ENCODE assay signal across 1 cellular context in genomic region chr7:150377116-150377979, GRCh38.
TF ChIP-seq lines count a peak whose summit lies in the region.

No MANE protein-coding gene starts in this region.

TF ChIP-seq in WTC11, 78 proteins besides CTCF, POLR2A, EP300 and RAD21 (continued from another document):
- TF ChIP-seq ZBTB43 (CRISPR knock-in tag; IDR thresholded peaks at IDR 0.05) (no peak), EMX1 (CRISPR knock-in tag; IDR thresholded peaks at IDR 0.05) (no peak), AR (CRISPR knock-in tag; IDR thresholded peaks at IDR 0.05) (no peak), FOXJ3 (CRISPR knock-in tag; IDR thresholded peaks at IDR 0.05; ENCODE audit: borderline replicate concordance) (no peak), TEAD1 (CRISPR knock-in tag; IDR thresholded peaks at IDR 0.05) (no peak), ERG (CRISPR knock-in tag; IDR thresholded peaks at IDR 0.05) (no peak), CREB1 (CRISPR knock-in tag; IDR thresholded peaks at IDR 0.05) (no peak), ELF4 (CRISPR knock-in tag; IDR thresholded peaks at IDR 0.05; ENCODE audit: low read depth) (no peak), JAZF1 (CRISPR knock-in tag; IDR thresholded peaks at IDR 0.05) (no peak), HMGXB4 (CRISPR knock-in tag; IDR thresholded peaks at IDR 0.05) (no peak), NFATC4 (CRISPR knock-in tag; IDR thresholded peaks at IDR 0.05) (no peak), GRHL2 (CRISPR knock-in tag; IDR thresholded peaks at IDR 0.05; ENCODE audit: insufficient replicate concordance, severe bottlenecking) (no peak), GTF2I (CRISPR knock-in tag; conservative IDR thresholded peaks at IDR 0.05) (no peak), TEAD4 (CRISPR knock-in tag; IDR thresholded peaks at IDR 0.05) (no peak)
TF ChIP-seq in WTC11: peak in this region for 0.
